22 cellular contexts compared by ENCODE assay signal in the genomic region with DNA sequence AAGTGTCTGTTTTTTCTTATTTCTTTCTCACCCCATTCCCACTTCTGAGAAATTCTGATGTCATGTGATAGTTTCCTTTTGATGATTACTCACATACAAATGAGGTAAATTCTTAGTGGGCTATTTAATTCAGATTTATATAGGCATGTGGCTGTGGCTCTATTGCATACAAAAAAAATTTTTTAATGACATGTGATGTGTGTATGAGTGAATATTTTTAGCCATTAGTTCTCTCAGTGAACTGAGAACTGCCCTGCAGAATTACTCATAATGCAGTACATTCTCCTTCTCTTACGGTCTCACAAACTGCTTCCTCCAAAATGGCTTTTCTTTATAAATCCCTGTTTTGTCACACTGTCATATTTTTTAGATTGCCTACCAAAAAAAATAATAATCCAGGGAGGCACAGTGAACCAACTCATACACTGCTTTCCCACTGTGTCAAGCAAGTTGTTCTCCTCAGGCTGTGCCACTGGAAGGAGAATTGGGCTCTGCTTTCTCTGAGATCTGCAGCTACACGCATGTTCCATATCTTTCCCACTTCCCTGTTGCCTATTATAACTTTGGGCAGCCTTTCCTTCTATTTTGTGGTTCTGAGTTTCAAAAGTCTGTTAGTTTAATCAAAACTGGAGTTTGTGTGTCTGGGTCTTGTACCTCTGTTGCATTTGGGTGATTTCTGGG.
DNase-seq lines count a peak whose midpoint lies in the region; ATAC-seq and TF ChIP-seq lines count a peak whose summit lies in the region.
"Had no signal": no experiment of that assay in that cellular context is flagged by ENCODE, and none has a peak within 500 bp of the region (broad histone marks: within the 10 kb centered on the region; RNA-seq: fewer than 3 reads in every experiment).

No MANE protein-coding gene starts in this region.

- H3K36me3 ChIP-seq in SK-N-SH (replicated peaks in 1 of 2; ENCODE audit: control insufficient read depth in 1 of 2, insufficient read depth in 2 of 2, low read length in 1 of 2): no peaks in the 10 kb centered on the region
- no peaks in the 10 kb centered on the region for H3K36me3 ChIP-seq in sigmoid colon
- H3K36me3 ChIP-seq: neural progenitor cell, vagina had no signal

- H4K20me1 ChIP-seq in SK-N-SH (ENCODE audit: insufficient read depth): no peaks in the 10 kb centered on the region

- peaks cover 3% of the 10 kb centered on the region for H3F3A ChIP-seq in SK-N-SH (replicated peaks; ENCODE audit: insufficient read depth)

- CTCF ChIA-PET in SK-N-SH (lab: Yijun Ruan, JAX): interaction anchor here (2.5 kb wide), 1 partner anchor 415 kb away, joined by 6 read pairs; the partner anchor contains the start of gene THBS1

- H3K9ac ChIP-seq in SK-N-SH: peak overlapping the region; percentile 16; the same call in 1 of the 2 replicates
- H3K9ac ChIP-seq: neural progenitor cell had no signal

- H3K27me3 ChIP-seq in SK-N-SH (ENCODE audit: insufficient read depth) (no peaks in the 10 kb centered on the region), sigmoid colon (no peaks in the 10 kb centered on the region)
- H3K27me3 ChIP-seq: dorsolateral prefrontal cortex, neural progenitor cell, vagina had no signal

- H3K9me2 ChIP-seq in SK-N-SH: no peaks in the 10 kb centered on the region

- H3K4me2 ChIP-seq in SK-N-SH: no peak overlapping the region
- H3K4me2 ChIP-seq: neural progenitor cell had no signal

- DNase-seq in AG10803 (ENCODE audit: low read depth): peak; percentile 83
- DNase-seq in SK-N-SH: no peak
- peak; percentile 38 for DNase-seq in fibroblast of mammary gland (ENCODE audit: low read depth)
- no peak for DNase-seq in sigmoid colon
- no peak for DNase-seq in sciatic nerve (ENCODE audit: low spot score)
- DNase-seq: ACHN; activated CD4-positive, alpha-beta T cell treated with anti-CD3 and anti-CD28 coated beads for 48 hours; DMS 273 treated with DMSO at 0.1 percent for 48 hours; dorsolateral prefrontal cortex; H7; left cardiac atrium; NCI-H187; NCI-H345; PC-3; SIG-M5; stimulated activated CD4-positive, alpha-beta T cell treated with anti-CD3 and anti-CD28 coated beads, Interleukin-12 subunit alpha, Interleukin-12 subunit beta, amount 100 ng/mL, for 4 hours; stimulated activated CD8-positive, alpha-beta memory T cell treated with anti-CD3 and anti-CD28 coated beads, Interleukin-4, amount 100 ng/mL, for 48 hours had no signal

- TF ChIP-seq RAD21 in SK-N-SH (IDR thresholded peaks at IDR 0.05; ENCODE audit: low read length): no peak

- H2AFZ ChIP-seq in SK-N-SH (ENCODE audit: low read depth): 0 out of 2 replicates have a peak overlapping the region, but pooled peaks have one; percentile 7
- H2AFZ ChIP-seq: neural progenitor cell had no signal

- no peak for TF ChIP-seq POLR2A in sigmoid colon (IDR thresholded peaks at IDR 0.05)

- WGBS in SK-N-SH (ENCODE audit: low lambda C conversion rate): 87% methylated on average over 2 of the region's 2 CpGs
- 86 to 93% methylated on average over 2 of the region's 2 CpGs for WGBS in sigmoid colon, 2 donors

- no peak for TF ChIP-seq CTCF in AG10803 (conservative IDR thresholded peaks at IDR 0.05; ENCODE audit: low read length)
- TF ChIP-seq CTCF in SK-N-SH (IDR thresholded peaks at IDR 0.05): no peak
- TF ChIP-seq CTCF in fibroblast of mammary gland (conservative IDR thresholded peaks at IDR 0.05; ENCODE audit: control insufficient read depth, insufficient read depth, low read depth, low read length): no peak
- TF ChIP-seq CTCF in sigmoid colon (IDR thresholded peaks at IDR 0.05): no peak

- H3K4me1 ChIP-seq in SK-N-SH (ENCODE audit: control insufficient read depth in 1 of 2, insufficient read depth in 2 of 2, low read depth in 1 of 2, low read length in 1 of 2): no peaks in the 10 kb centered on the region; a peak in 1 of 4 replicates
- peaks cover 0 to 24% (median 14%) of the 10 kb centered on the region in 4 donors for H3K4me1 ChIP-seq in sigmoid colon
- H3K4me1 ChIP-seq: vagina had no signal

- H3K4me3 ChIP-seq in AG10803 (ENCODE audit: low read length): no peak overlapping the region
- no peak overlapping the region for H3K4me3 ChIP-seq in SK-N-SH (ENCODE audit: low read depth in 2 of 2, low read length in 1 of 2)
- H3K4me3 ChIP-seq in fibroblast of mammary gland (ENCODE audit: control insufficient read depth, low read depth, low read length): no peak overlapping the region
- H3K4me3 ChIP-seq in sigmoid colon: no peak overlapping the region
- H3K4me3 ChIP-seq: dorsolateral prefrontal cortex, neural progenitor cell, vagina had no signal

- TF ChIP-seq EP300 in SK-N-SH (IDR thresholded peaks at IDR 0.05; ENCODE audit: borderline replicate concordance in 1 of 2, low read depth in 1 of 2, low read length in 1 of 2) (no peak), sigmoid colon (IDR thresholded peaks at IDR 0.05) (no peak)

- H3K27ac ChIP-seq in SK-N-SH (ENCODE audit: low read depth in 2 of 2, low read length in 1 of 2): peak overlapping the region in 1 of 2 experiments; percentile 68; a peak in 3 of 4 replicates
- peak overlapping the region in 3 of 4 donors; percentile 61 to 64 (median 62) for H3K27ac ChIP-seq in sigmoid colon
- H3K27ac ChIP-seq: dorsolateral prefrontal cortex, neural progenitor cell, vagina had no signal

- H3K9me3 ChIP-seq in SK-N-SH (peaks cover 10% of the 10 kb centered on the region; the same call in 1 of the 2 replicates), sigmoid colon (no peaks in the 10 kb centered on the region)
- H3K9me3 ChIP-seq: vagina had no signal

- intact Hi-C loops in sigmoid colon (cut with DNase I) (no loop called here), sciatic nerve (cut with DNase I) (no loop called here)

- H3K79me2 ChIP-seq in SK-N-SH (ENCODE audit: insufficient read depth): no peaks in the 10 kb centered on the region

- POLR2A ChIA-PET in SK-N-SH (lab: Yijun Ruan, JAX): no interaction called here

- ATAC-seq in GM19023 (IDR thresholded peaks at IDR 0.05; ENCODE audit: unreplicated experiment) (no peak), sciatic nerve (no peak), HG03571 (IDR thresholded peaks at IDR 0.05; ENCODE audit: unreplicated experiment) (no peak), GM21825 (IDR thresholded peaks at IDR 0.05; ENCODE audit: unreplicated experiment) (no peak)
- ATAC-seq: PC-3 had no signal

TF ChIP-seq in SK-N-SH, 30 proteins besides CTCF, POLR2A, EP300 and RAD21:
- no peak for TF ChIP-seq RXRA (IDR thresholded peaks at IDR 0.05; ENCODE audit: borderline replicate concordance, low read depth)
- TF ChIP-seq, protein P1, sequence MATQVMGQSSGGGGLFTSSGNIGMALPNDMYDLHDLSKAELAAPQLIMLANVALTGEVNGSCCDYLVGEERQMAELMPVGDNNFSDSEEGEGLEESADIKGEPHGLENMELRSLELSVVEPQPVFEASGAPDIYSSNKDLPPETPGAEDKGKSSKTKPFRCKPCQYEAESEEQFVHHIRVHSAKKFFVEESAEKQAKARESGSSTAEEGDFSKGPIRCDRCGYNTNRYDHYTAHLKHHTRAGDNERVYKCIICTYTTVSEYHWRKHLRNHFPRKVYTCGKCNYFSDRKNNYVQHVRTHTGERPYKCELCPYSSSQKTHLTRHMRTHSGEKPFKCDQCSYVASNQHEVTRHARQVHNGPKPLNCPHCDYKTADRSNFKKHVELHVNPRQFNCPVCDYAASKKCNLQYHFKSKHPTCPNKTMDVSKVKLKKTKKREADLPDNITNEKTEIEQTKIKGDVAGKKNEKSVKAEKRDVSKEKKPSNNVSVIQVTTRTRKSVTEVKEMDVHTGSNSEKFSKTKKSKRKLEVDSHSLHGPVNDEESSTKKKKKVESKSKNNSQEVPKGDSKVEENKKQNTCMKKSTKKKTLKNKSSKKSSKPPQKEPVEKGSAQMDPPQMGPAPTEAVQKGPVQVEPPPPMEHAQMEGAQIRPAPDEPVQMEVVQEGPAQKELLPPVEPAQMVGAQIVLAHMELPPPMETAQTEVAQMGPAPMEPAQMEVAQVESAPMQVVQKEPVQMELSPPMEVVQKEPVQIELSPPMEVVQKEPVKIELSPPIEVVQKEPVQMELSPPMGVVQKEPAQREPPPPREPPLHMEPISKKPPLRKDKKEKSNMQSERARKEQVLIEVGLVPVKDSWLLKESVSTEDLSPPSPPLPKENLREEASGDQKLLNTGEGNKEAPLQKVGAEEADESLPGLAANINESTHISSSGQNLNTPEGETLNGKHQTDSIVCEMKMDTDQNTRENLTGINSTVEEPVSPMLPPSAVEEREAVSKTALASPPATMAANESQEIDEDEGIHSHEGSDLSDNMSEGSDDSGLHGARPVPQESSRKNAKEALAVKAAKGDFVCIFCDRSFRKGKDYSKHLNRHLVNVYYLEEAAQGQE (IDR thresholded peaks at IDR 0.05; ENCODE audit: low read depth, low read length): no peak
- no peak for TF ChIP-seq TEAD4 (IDR thresholded peaks at IDR 0.05; ENCODE audit: borderline replicate concordance, insufficient read depth)
- TF ChIP-seq FOSL2 (IDR thresholded peaks at IDR 0.05; ENCODE audit: borderline replicate concordance, low read depth): no peak
- TF ChIP-seq MEF2A (IDR thresholded peaks at IDR 0.05; ENCODE audit: borderline replicate concordance, low read depth): no peak
- no peak for TF ChIP-seq MXI1 (IDR thresholded peaks at IDR 0.05; ENCODE audit: low read depth, low read length)
- TF ChIP-seq NFIC (IDR thresholded peaks at IDR 0.05; ENCODE audit: borderline replicate concordance): no peak
- TF ChIP-seq SIN3A (IDR thresholded peaks at IDR 0.05; ENCODE audit: borderline replicate concordance, low read depth, low read length): no peak
- no peak for TF ChIP-seq FOXJ3 (CRISPR knock-in tag; IDR thresholded peaks at IDR 0.05)
- no peak for TF ChIP-seq RFX5 (IDR thresholded peaks at IDR 0.05; ENCODE audit: low read length)
- TF ChIP-seq, protein P2, sequence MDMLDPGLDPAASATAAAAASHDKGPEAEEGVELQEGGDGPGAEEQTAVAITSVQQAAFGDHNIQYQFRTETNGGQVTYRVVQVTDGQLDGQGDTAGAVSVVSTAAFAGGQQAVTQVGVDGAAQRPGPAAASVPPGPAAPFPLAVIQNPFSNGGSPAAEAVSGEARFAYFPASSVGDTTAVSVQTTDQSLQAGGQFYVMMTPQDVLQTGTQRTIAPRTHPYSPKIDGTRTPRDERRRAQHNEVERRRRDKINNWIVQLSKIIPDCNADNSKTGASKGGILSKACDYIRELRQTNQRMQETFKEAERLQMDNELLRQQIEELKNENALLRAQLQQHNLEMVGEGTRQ (IDR thresholded peaks at IDR 0.05; ENCODE audit: borderline replicate concordance, low read depth, low read length): no peak
- no peak for TF ChIP-seq GABPA (IDR thresholded peaks at IDR 0.05; ENCODE audit: low read depth)

Comparison
In these comparisons a context has a peak if more than half of its experiments do, and no peak if none do; other contexts are left out.
1. DNase-seq: peak in AG10803 (single experiment) and fibroblast of mammary gland (single experiment); none in SK-N-SH (single experiment), sigmoid colon (single experiment) and sciatic nerve (single experiment).